Comparison of ENCODE assay signal across 7 cellular contexts in genomic region chr3:129975332-129976090, GRCh38. TPM values are rescaled to one million over a fixed set of nuclear protein-coding genes. Genes with fewer than 3 reads are reported as not detected.
DNase-seq lines count a peak whose midpoint lies in the region; ATAC-seq and TF ChIP-seq lines count a peak whose summit lies in the region.

No MANE protein-coding gene starts in this region.

- no peak for TF ChIP-seq CTCF in RWPE1 (conservative IDR thresholded peaks at IDR 0.05; ENCODE audit: low read depth)

- peak; percentile 49 for ATAC-seq in stimulated activated effector memory CD8-positive, alpha-beta T cell treated with anti-CD3 and anti-CD28 coated beads, Interleukin-12 subunit alpha, Interleukin-12 subunit beta, amount 100 ng/mL, for 72 hours
- ATAC-seq in HG02852 (IDR thresholded peaks at IDR 0.05; ENCODE audit: unreplicated experiment): no peak

- DNase-seq in activated gamma-delta T cell (lab: John Stamatoyannopoulos, UW) (peak; percentile 10), iPS-NIHi7 (ENCODE audit: extremely low spot score) (peak; percentile 59), RWPE1 (ENCODE audit: low spot score) (no peak), occipital lobe (lab: John Stamatoyannopoulos, UW) (no peak)
- DNase-seq in stimulated activated effector memory CD8-positive, alpha-beta T cell treated with anti-CD3 and anti-CD28 coated beads, Interleukin-12 subunit alpha, Interleukin-12 subunit beta, amount 100 ng/mL, for 72 hours (ENCODE audit: low spot score in 2 of 2): no peak

- H3K4me3 Mint-ChIP-seq in IgD-negative memory B cell: peak overlapping the region; percentile 24 to 79 (median 70)
- H3K4me3 Mint-ChIP-seq in stimulated activated effector memory CD8-positive, alpha-beta T cell treated with anti-CD3 and anti-CD28 coated beads, Interleukin-12 subunit alpha, Interleukin-12 subunit beta, amount 100 ng/mL, for 72 hours: peak overlapping the region; percentile 56

- no peak overlapping the region for H3K27ac ChIP-seq in RWPE1

- POLR2A ChIA-PET in RWPE1 (lab: Yijun Ruan, JAX; ENCODE audit: low non-redundant PET): no interaction called here

- CTCF ChIA-PET in RWPE1 (lab: Yijun Ruan, JAX): interaction anchor here (0.6 kb wide), 1 partner anchor 94 kb away, joined by 3 read pairs; no protein-coding TSS in a partner anchor

- H3K36me3 Mint-ChIP-seq in IgD-negative memory B cell: peaks cover 2% of the 10 kb centered on the region
- H3K36me3 Mint-ChIP-seq in stimulated activated effector memory CD8-positive, alpha-beta T cell treated with anti-CD3 and anti-CD28 coated beads, Interleukin-12 subunit alpha, Interleukin-12 subunit beta, amount 100 ng/mL, for 72 hours: no peaks in the 10 kb centered on the region

- no peaks in the 10 kb centered on the region for H3K9me3 Mint-ChIP-seq in IgD-negative memory B cell
- no peaks in the 10 kb centered on the region for H3K9me3 Mint-ChIP-seq in stimulated activated effector memory CD8-positive, alpha-beta T cell treated with anti-CD3 and anti-CD28 coated beads, Interleukin-12 subunit alpha, Interleukin-12 subunit beta, amount 100 ng/mL, for 72 hours

- peaks cover 36% of the 10 kb centered on the region for H3K27me3 Mint-ChIP-seq in IgD-negative memory B cell

- H3K27ac Mint-ChIP-seq in IgD-negative memory B cell: no peak overlapping the region
- no peak overlapping the region for H3K27ac Mint-ChIP-seq in stimulated activated effector memory CD8-positive, alpha-beta T cell treated with anti-CD3 and anti-CD28 coated beads, Interleukin-12 subunit alpha, Interleukin-12 subunit beta, amount 100 ng/mL, for 72 hours

- H3K4me1 Mint-ChIP-seq in IgD-negative memory B cell: peaks cover 1 to 5% (median 4%) of the 10 kb centered on the region in 3 donors
- peaks cover 12% of the 10 kb centered on the region for H3K4me1 Mint-ChIP-seq in stimulated activated effector memory CD8-positive, alpha-beta T cell treated with anti-CD3 and anti-CD28 coated beads, Interleukin-12 subunit alpha, Interleukin-12 subunit beta, amount 100 ng/mL, for 72 hours

RNA-seq across cellular contexts. Expression of gene TRH, which starts 1.0 kb away (rescaled TPM):
- not detected for polyA plus RNA-seq in IgD-negative memory B cell
- 1.1 TPM for total RNA-seq in occipital lobe

Comparison
In these comparisons a context has a peak if more than half of its experiments do, and no peak if none do; other contexts are left out.
1. DNase-seq: peak in activated gamma-delta T cell (single experiment) and iPS-NIHi7 (single experiment); none in stimulated activated effector memory CD8-positive, alpha-beta T cell treated with anti-CD3 and anti-CD28 coated beads, Interleukin-12 subunit alpha, Interleukin-12 subunit beta, amount 100 ng/mL, for 72 hours (0 of 2), RWPE1 (single experiment) and occipital lobe (single experiment).